ENCODE assay signal across 21 cellular contexts in genomic region chr2:28089486-28089885, GRCh38.
DNase-seq lines count a peak whose midpoint lies in the region; ATAC-seq and TF ChIP-seq lines count a peak whose summit lies in the region.
"Had no signal": no experiment of that assay in that cellular context is flagged by ENCODE, and none has a peak within 500 bp of the region (broad histone marks: within the 10 kb centered on the region; RNA-seq: fewer than 3 reads in every experiment).

No MANE protein-coding gene starts in this region.

- H3K4me1 Mint-ChIP-seq in MCF 10A (ENCODE audit: insufficient read depth, unreplicated experiment), result peaks cover 15% of the 10 kb centered on the region
- H3K4me1 Mint-ChIP-seq: B cell had no signal

- H3K4me3 ChIP-seq in breast epithelium, result no peak overlapping the region
- peak overlapping the region; percentile 50 for H3K4me3 ChIP-seq in osteoblast (ENCODE audit: insufficient read depth, low read length)
- H3K4me3 ChIP-seq in suprapubic skin, result no peak overlapping the region
- H3K4me3 ChIP-seq: Peyer's patch, SJSA1 had no signal

- no peaks in the 10 kb centered on the region for H3K36me3 Mint-ChIP-seq in MCF 10A (ENCODE audit: insufficient read depth, unreplicated experiment)

- H3K9me3 ChIP-seq in breast epithelium (no peaks in the 10 kb centered on the region), osteoblast (ENCODE audit: low read depth, low read length) (no peaks in the 10 kb centered on the region), suprapubic skin (no peaks in the 10 kb centered on the region)
- H3K9me3 ChIP-seq: Peyer's patch, SJSA1 had no signal

- CTCF ChIA-PET in MCF 10A (lab: Yijun Ruan, JAX), result interaction anchor here (0.6 to 0.7 kb wide), 2 partner anchors 142 to 218 kb away, joined by 3 read pairs; no protein-coding TSS in a partner anchor

- H3K27ac Mint-ChIP-seq in MCF 10A (ENCODE audit: low read depth, unreplicated experiment), result peak overlapping the region; percentile 12
- H3K27ac Mint-ChIP-seq: B cell, CD14-positive monocyte had no signal

- TF ChIP-seq CTCF in MCF 10A (IDR thresholded peaks at IDR 0.05; ENCODE audit: unreplicated experiment) (no peak), breast epithelium (IDR thresholded peaks at IDR 0.05) (no peak), VCaP (conservative IDR thresholded peaks at IDR 0.05) (no peak), osteoblast (IDR thresholded peaks at IDR 0.05; ENCODE audit: extremely low read depth, low read depth, low read length) (no peak), suprapubic skin (IDR thresholded peaks at IDR 0.05) (no peak), omental fat pad (IDR thresholded peaks at IDR 0.05) (no peak)

- no peaks in the 10 kb centered on the region for H3K27me3 ChIP-seq in breast epithelium
- H3K27me3 ChIP-seq in osteoblast (ENCODE audit: insufficient read depth, low read length), result no peaks in the 10 kb centered on the region
- H3K27me3 ChIP-seq in suprapubic skin, result no peaks in the 10 kb centered on the region
- H3K27me3 ChIP-seq: Peyer's patch, SJSA1 had no signal

- H3K27me3 Mint-ChIP-seq in MCF 10A (ENCODE audit: insufficient read depth, unreplicated experiment), result no peaks in the 10 kb centered on the region
- H3K27me3 Mint-ChIP-seq: B cell had no signal

- ATAC-seq in omental fat pad (ENCODE audit: low FRiP score), result no peak
- no peak for ATAC-seq in sciatic nerve
- ATAC-seq in HG02973 (IDR thresholded peaks at IDR 0.05; ENCODE audit: unreplicated experiment), result no peak
- ATAC-seq: Right ventricle myocardium inferior had no signal

- H3K4me2 ChIP-seq in osteoblast (ENCODE audit: insufficient read depth, low read length), result peak overlapping the region; percentile 81

- no peaks in the 10 kb centered on the region for H3K79me2 ChIP-seq in osteoblast (ENCODE audit: insufficient read depth, low read length)

- intact Hi-C loops in MCF 10A (cut with micrococcal nuclease), result loop anchor here (10.0 kb wide), 1 partner anchor 305 kb away; the partner anchor contains the start of gene FOSL2
- intact Hi-C loops in breast epithelium (cut with DNase I; ENCODE audit: low total_unique reads), result no loop called here
- intact Hi-C loops in sciatic nerve (cut with DNase I), result no loop called here

- DNase-seq in MCF 10A (ENCODE audit: unreplicated experiment) (no peak), breast epithelium (ENCODE audit: low spot score in 2 of 2) (no peak), osteoblast (ENCODE audit: insufficient read length, low spot score, missing footprints) (no peak), suprapubic skin (ENCODE audit: low spot score in 2 of 2) (no peak), omental fat pad (ENCODE audit: low spot score) (no peak), sciatic nerve (ENCODE audit: low spot score) (no peak)
- DNase-seq: 8988T, KBM-7, NCI-H1105, NCI-H2029 treated with DMSO at 0.1 percent for 48 hours, NCI-H226, NCI-H510A treated with DMSO at 0.1 percent for 48 hours, NCI-H748 treated with DMSO at 0.1 percent for 48 hours, Peyer's patch had no signal

- H2AFZ ChIP-seq in osteoblast (ENCODE audit: low read length), result no peak overlapping the region

- no peak overlapping the region for H3K4me3 Mint-ChIP-seq in MCF 10A (ENCODE audit: unreplicated experiment)
- H3K4me3 Mint-ChIP-seq: B cell, CD14-positive monocyte had no signal

- TF ChIP-seq EP300 in suprapubic skin (IDR thresholded peaks at IDR 0.05), result no peak

- 98% methylated on average over 1 of the region's 1 CpG for WGBS in suprapubic skin

- H4K20me1 ChIP-seq in osteoblast (ENCODE audit: insufficient read depth, low read length), result no peaks in the 10 kb centered on the region

- H3K9me3 Mint-ChIP-seq in MCF 10A (ENCODE audit: unreplicated experiment), result no peaks in the 10 kb centered on the region
- H3K9me3 Mint-ChIP-seq: CD14-positive monocyte had no signal

- H3K27ac ChIP-seq in breast epithelium (no peak overlapping the region), VCaP (peak overlapping the region; percentile 16), osteoblast (ENCODE audit: low read depth, low read length) (peak overlapping the region; percentile 65), suprapubic skin (no peak overlapping the region)
- H3K27ac ChIP-seq: HL-60, Peyer's patch, SJSA1 had no signal

- no TSS peak for BruUV-seq in MCF 10A (replicated peaks; lab: Mats Ljungman, UMichigan)

- H3K36me3 ChIP-seq in breast epithelium (no peaks in the 10 kb centered on the region), osteoblast (ENCODE audit: insufficient read depth, low read length) (no peaks in the 10 kb centered on the region), suprapubic skin (no peaks in the 10 kb centered on the region)
- H3K36me3 ChIP-seq: Peyer's patch, SJSA1 had no signal

- TF ChIP-seq POLR2A in breast epithelium (IDR thresholded peaks at IDR 0.05), result no peak
- no peak for TF ChIP-seq POLR2A in suprapubic skin (IDR thresholded peaks at IDR 0.05)

- H3K4me1 ChIP-seq in breast epithelium (no peaks in the 10 kb centered on the region), osteoblast (ENCODE audit: insufficient read depth, low read length) (peaks cover 18% of the 10 kb centered on the region), suprapubic skin (no peaks in the 10 kb centered on the region)
- H3K4me1 ChIP-seq: Peyer's patch had no signal

- POLR2A ChIA-PET in MCF 10A (lab: Yijun Ruan, JAX), result interaction anchor here (1.0 kb wide), 1 partner anchor 161 kb away, joined by 5 read pairs; no protein-coding TSS in a partner anchor

Comparison
In these comparisons a context has a peak if more than half of its experiments do, and no peak if none do; other contexts are left out.
1. H3K27ac ChIP-seq: peak in VCaP (single experiment) and osteoblast (single experiment); none in breast epithelium (0 of 2) and suprapubic skin (single experiment).